Comparison of ENCODE assay signal across 8 cellular contexts in genomic region chr13:44273991-44274810, GRCh38.
DNase-seq lines count a peak whose midpoint lies in the region; ATAC-seq and TF ChIP-seq lines count a peak whose summit lies in the region.

No MANE protein-coding gene starts in this region.

- ATAC-seq in GM19452 (IDR thresholded peaks at IDR 0.05; ENCODE audit: unreplicated experiment) (peak; percentile 89), HG03520 (IDR thresholded peaks at IDR 0.05; ENCODE audit: unreplicated experiment) (peak; percentile 92)
- ATAC-seq in activated CD8-positive, alpha-beta T cell treated with anti-CD3 and anti-CD28 coated beads, Interleukin-2, amount 10 ng/mL, durations not matched to agents 7 days and 5 days, result peak; percentile 96

- H3K4me3 ChIP-seq in foreskin fibroblast (ENCODE audit: low read depth in 1 of 2, low read length in 2 of 2) (peak overlapping the region; percentile 12 to 23), skin epidermis (peak overlapping the region in 1 of 7 experiments; percentile 10)

- no peak for TF ChIP-seq CTCF in foreskin fibroblast (IDR thresholded peaks at IDR 0.05; ENCODE audit: low read depth, low read length)

- no peaks in the 10 kb centered on the region for H3K9me3 Mint-ChIP-seq in activated CD8-positive, alpha-beta T cell treated with anti-CD3 and anti-CD28 coated beads, Interleukin-2, amount 10 ng/mL, durations not matched to agents 7 days and 5 days (ENCODE audit: insufficient read depth)

- DNase-seq in DMS153 treated with DMSO at 0.1 percent for 48 hours (lab: John Stamatoyannopoulos, UW; ENCODE audit: unreplicated experiment) (peak; percentile 14), foreskin fibroblast (peak; percentile 47 to 71), NCI-H524 (lab: John Stamatoyannopoulos, UW) (no peak), NCI-H146 (lab: John Stamatoyannopoulos, UW) (no peak)
- DNase-seq in activated CD8-positive, alpha-beta T cell treated with anti-CD3 and anti-CD28 coated beads, Interleukin-2, amount 10 ng/mL, durations not matched to agents 7 days and 5 days, result peak; percentile 54

- POLR2A ChIA-PET in activated CD8-positive, alpha-beta T cell treated with anti-CD3 and anti-CD28 coated beads, Interleukin-2, amount 10 ng/mL, durations not matched to agents 7 days and 5 days (lab: Charles Lee), result interaction anchor here (0.7 to 1.2 kb wide), 3 partner anchors 12 to 31 kb away, joined by 3 to 4 read pairs (median 3); no protein-coding TSS in a partner anchor

- H3K27ac ChIP-seq in skin epidermis, result peak overlapping the region in 18 of 21 experiments; percentile 4 to 91 (median 66)

- CTCF ChIA-PET in activated CD8-positive, alpha-beta T cell treated with anti-CD3 and anti-CD28 coated beads, Interleukin-2, amount 10 ng/mL, durations not matched to agents 7 days and 5 days (lab: Charles Lee), result interaction anchor here (0.9 to 1.5 kb wide), 6 partner anchors 8 to 366 kb away, joined by 3 to 6 read pairs (median 4); no protein-coding TSS in a partner anchor

- peaks cover 17% of the 10 kb centered on the region for H3K36me3 Mint-ChIP-seq in activated CD8-positive, alpha-beta T cell treated with anti-CD3 and anti-CD28 coated beads, Interleukin-2, amount 10 ng/mL, durations not matched to agents 7 days and 5 days (ENCODE audit: low read depth)

- H3K27ac Mint-ChIP-seq in activated CD8-positive, alpha-beta T cell treated with anti-CD3 and anti-CD28 coated beads, Interleukin-2, amount 10 ng/mL, durations not matched to agents 7 days and 5 days, result peak overlapping the region; percentile 85

- peaks cover 38% of the 10 kb centered on the region for H3K4me1 Mint-ChIP-seq in activated CD8-positive, alpha-beta T cell treated with anti-CD3 and anti-CD28 coated beads, Interleukin-2, amount 10 ng/mL, durations not matched to agents 7 days and 5 days (ENCODE audit: low read depth)

- H3K27me3 Mint-ChIP-seq in activated CD8-positive, alpha-beta T cell treated with anti-CD3 and anti-CD28 coated beads, Interleukin-2, amount 10 ng/mL, durations not matched to agents 7 days and 5 days (ENCODE audit: low read depth), result peaks cover 1% of the 10 kb centered on the region

- peak overlapping the region; percentile 52 for H3K4me3 Mint-ChIP-seq in activated CD8-positive, alpha-beta T cell treated with anti-CD3 and anti-CD28 coated beads, Interleukin-2, amount 10 ng/mL, durations not matched to agents 7 days and 5 days

Comparison
In these comparisons a context has a peak if more than half of its experiments do, and no peak if none do; other contexts are left out.
1. DNase-seq: peak in DMS153 treated with DMSO at 0.1 percent for 48 hours (single experiment), activated CD8-positive, alpha-beta T cell treated with anti-CD3 and anti-CD28 coated beads, Interleukin-2, amount 10 ng/mL, durations not matched to agents 7 days and 5 days (single experiment) and foreskin fibroblast (2 of 2); none in NCI-H524 (0 of 2) and NCI-H146 (single experiment).
2. Peak in every context shown above with its lines, with median percentiles within 50 percentile points of each other: ATAC-seq.